In genomic region chr1:41640141-41640751, GRCh38 we compare ENCODE assay signal across 18 cellular contexts.
DNase-seq lines count a peak whose midpoint lies in the region; ATAC-seq and TF ChIP-seq lines count a peak whose summit lies in the region.
"Had no signal": no experiment of that assay in that cellular context is flagged by ENCODE, and none has a peak within 500 bp of the region (broad histone marks: within the 10 kb centered on the region; RNA-seq: fewer than 3 reads in every experiment).

No MANE protein-coding gene starts in this region.

- TF ChIP-seq CTCF in CD4-positive, alpha-beta T cell (IDR thresholded peaks at IDR 0.05), result no peak
- TF ChIP-seq CTCF in GM13977 (IDR thresholded peaks at IDR 0.05; ENCODE audit: extremely low read depth, insufficient read depth, missing control alignments), result no peak

- no peaks in the 10 kb centered on the region for H3K36me3 ChIP-seq in naive thymus-derived CD4-positive, alpha-beta T cell (ENCODE audit: control insufficient read depth in 2 of 3, insufficient read depth in 3 of 3, low read length in 3 of 3)
- H3K36me3 ChIP-seq: colonic mucosa, heart left ventricle, stomach, uterus had no signal

- H3K36me3 Mint-ChIP-seq in CD4-positive, alpha-beta T cell (ENCODE audit: low read depth), result no peaks in the 10 kb centered on the region
- H3K36me3 Mint-ChIP-seq in activated T-helper 2 cell treated with anti-CD3 and anti-CD28 coated beads, Interferon-gamma antibody, Interleukin-2, Interleukin-4, amounts not matched to agents 10 μg/mL and 5 μg/mL and 100 μg/mL, durations not matched to agents 14 hours and 24 hours and 36 hours (ENCODE audit: low read depth), result peaks cover 21% of the 10 kb centered on the region
- no peaks in the 10 kb centered on the region for H3K36me3 Mint-ChIP-seq in naive thymus-derived CD4-positive, alpha-beta T cell

- H3K27me3 ChIP-seq in CD4-positive, alpha-beta T cell (ENCODE audit: control insufficient read depth, insufficient read depth, low read length), result no peaks in the 10 kb centered on the region
- H3K27me3 ChIP-seq in naive thymus-derived CD4-positive, alpha-beta T cell (ENCODE audit: control insufficient read depth in 2 of 2, insufficient read depth in 2 of 2, low read length in 2 of 2), result no peaks in the 10 kb centered on the region
- H3K27me3 ChIP-seq: colonic mucosa, heart left ventricle, stomach, uterus had no signal

- POLR2A ChIA-PET in CD4-positive, alpha-beta T cell (lab: Charles Lee), result interaction anchor here (1.1 kb wide), 2 partner anchors 9 to 20 kb away, joined by 3 read pairs; no protein-coding TSS in a partner anchor
- POLR2A ChIA-PET in naive thymus-derived CD4-positive, alpha-beta T cell (lab: Charles Lee), result no interaction called here

- no peak overlapping the region for H3K27ac Mint-ChIP-seq in CD4-positive, alpha-beta T cell
- H3K27ac Mint-ChIP-seq in activated T-helper 2 cell treated with anti-CD3 and anti-CD28 coated beads, Interferon-gamma antibody, Interleukin-2, Interleukin-4, amounts not matched to agents 10 μg/mL and 5 μg/mL and 100 μg/mL, durations not matched to agents 14 hours and 24 hours and 36 hours, result no peak overlapping the region
- H3K27ac Mint-ChIP-seq in naive thymus-derived CD4-positive, alpha-beta T cell, result peak overlapping the region in 6 of 9 donors; percentile 7 to 70 (median 39)

- H3K4me3 Mint-ChIP-seq in CD4-positive, alpha-beta T cell, result peak overlapping the region; percentile 44
- peak overlapping the region; percentile 49 for H3K4me3 Mint-ChIP-seq in activated T-helper 2 cell treated with anti-CD3 and anti-CD28 coated beads, Interferon-gamma antibody, Interleukin-2, Interleukin-4, amounts not matched to agents 10 μg/mL and 5 μg/mL and 100 μg/mL, durations not matched to agents 14 hours and 24 hours and 36 hours (ENCODE audit: low read depth)
- H3K4me3 Mint-ChIP-seq in naive thymus-derived CD4-positive, alpha-beta T cell, result peak overlapping the region in 3 of 10 donors; percentile 46 to 54 (median 48)

- no peak overlapping the region for H3K27ac ChIP-seq in CD4-positive, alpha-beta T cell (ENCODE audit: low read depth, low read length)
- no peak overlapping the region for H3K27ac ChIP-seq in naive thymus-derived CD4-positive, alpha-beta T cell (ENCODE audit: low read depth, low read length)
- H3K27ac ChIP-seq: colonic mucosa, heart left ventricle, stomach, uterus had no signal

- peak; percentile 74 for ATAC-seq in CD4-positive, alpha-beta T cell (ENCODE audit: poor library complexity)
- ATAC-seq in naive thymus-derived CD4-positive, alpha-beta T cell, result peak; percentile 63
- ATAC-seq in GM18519 (IDR thresholded peaks at IDR 0.05; ENCODE audit: low FRiP score, unreplicated experiment) (no peak), GM21619 (IDR thresholded peaks at IDR 0.05; ENCODE audit: unreplicated experiment) (no peak)
- ATAC-seq: HCT116, K562 had no signal

- in situ Hi-C loops in GM13977 (cut with MboI; ENCODE audit: low pct_unique_long_range_greater_than_20kb, low sequenced_read_pairs, unreplicated experiment), result no loop called here

- no peaks in the 10 kb centered on the region for H3K27me3 Mint-ChIP-seq in CD4-positive, alpha-beta T cell
- H3K27me3 Mint-ChIP-seq in activated T-helper 2 cell treated with anti-CD3 and anti-CD28 coated beads, Interferon-gamma antibody, Interleukin-2, Interleukin-4, amounts not matched to agents 10 μg/mL and 5 μg/mL and 100 μg/mL, durations not matched to agents 14 hours and 24 hours and 36 hours (ENCODE audit: low read depth), result no peaks in the 10 kb centered on the region
- H3K27me3 Mint-ChIP-seq in naive thymus-derived CD4-positive, alpha-beta T cell, result no peaks in the 10 kb centered on the region

- no peaks in the 10 kb centered on the region for H3K9me3 Mint-ChIP-seq in CD4-positive, alpha-beta T cell
- no peaks in the 10 kb centered on the region for H3K9me3 Mint-ChIP-seq in activated T-helper 2 cell treated with anti-CD3 and anti-CD28 coated beads, Interferon-gamma antibody, Interleukin-2, Interleukin-4, amounts not matched to agents 10 μg/mL and 5 μg/mL and 100 μg/mL, durations not matched to agents 14 hours and 24 hours and 36 hours
- no peaks in the 10 kb centered on the region for H3K9me3 Mint-ChIP-seq in naive thymus-derived CD4-positive, alpha-beta T cell

- intact Hi-C loops in CD4-positive, alpha-beta T cell (cut with DNase I, micrococcal nuclease), result no loop called here
- intact Hi-C loops in activated T-helper 2 cell treated with anti-CD3 and anti-CD28 coated beads, Interferon-gamma antibody, Interleukin-2, Interleukin-4, amounts not matched to agents 10 μg/mL and 5 μg/mL and 100 μg/mL, durations not matched to agents 14 hours and 24 hours and 36 hours (cut with micrococcal nuclease), result loop anchor here (2.0 kb wide), 1 partner anchor 13 kb away; no protein-coding TSS in a partner anchor
- intact Hi-C loops in naive thymus-derived CD4-positive, alpha-beta T cell (cut with micrococcal nuclease), result no loop called here

- no peak for DNase-seq in CD4-positive, alpha-beta T cell
- peak; percentile 57 for DNase-seq in GM13977 (ENCODE audit: low spot score)
- DNase-seq in activated T-helper 2 cell treated with anti-CD3 and anti-CD28 coated beads, Interferon-gamma antibody, Interleukin-2, Interleukin-4, amounts not matched to agents 10 μg/mL and 5 μg/mL and 100 μg/mL, durations not matched to agents 14 hours and 24 hours and 36 hours (ENCODE audit: low spot score), result no peak
- DNase-seq in naive thymus-derived CD4-positive, alpha-beta T cell, result no peak
- DNase-seq in cerebellar nuclear complex (lab: John Stamatoyannopoulos, UW), result no peak
- no peak for DNase-seq in NCI-H345 treated with DMSO at 0.1 percent for 48 hours (lab: John Stamatoyannopoulos, UW; ENCODE audit: unreplicated experiment)
- DNase-seq: colonic mucosa, DMS79 treated with DMSO at 0.1 percent for 48 hours, NCI-H1092 treated with DMSO at 0.1 percent for 48 hours, NCI-H2171, SIG-M5, stomach, uterus had no signal

- H3K4me3 ChIP-seq in naive thymus-derived CD4-positive, alpha-beta T cell (ENCODE audit: low read length), result no peak overlapping the region
- H3K4me3 ChIP-seq: colonic mucosa, heart left ventricle, K562, stomach, uterus had no signal

- H3K9me3 ChIP-seq in CD4-positive, alpha-beta T cell (ENCODE audit: control insufficient read depth, low read length), result no peaks in the 10 kb centered on the region
- no peaks in the 10 kb centered on the region for H3K9me3 ChIP-seq in naive thymus-derived CD4-positive, alpha-beta T cell (ENCODE audit: control insufficient read depth in 2 of 3, low read length in 3 of 3)
- H3K9me3 ChIP-seq: colonic mucosa, heart left ventricle, stomach, uterus had no signal

- H3K4me1 ChIP-seq in naive thymus-derived CD4-positive, alpha-beta T cell (ENCODE audit: control insufficient read depth in 2 of 2, insufficient read depth in 2 of 2, low read length in 2 of 2), result peaks cover 10 to 17% of the 10 kb centered on the region in 2 donors
- H3K4me1 ChIP-seq: colonic mucosa, stomach, uterus had no signal

- H3K4me1 Mint-ChIP-seq in CD4-positive, alpha-beta T cell (ENCODE audit: low read depth), result peaks cover 17% of the 10 kb centered on the region
- H3K4me1 Mint-ChIP-seq in activated T-helper 2 cell treated with anti-CD3 and anti-CD28 coated beads, Interferon-gamma antibody, Interleukin-2, Interleukin-4, amounts not matched to agents 10 μg/mL and 5 μg/mL and 100 μg/mL, durations not matched to agents 14 hours and 24 hours and 36 hours (ENCODE audit: low read depth), result peaks cover 40% of the 10 kb centered on the region
- peaks cover 0 to 44% (median 28%) of the 10 kb centered on the region in 7 donors for H3K4me1 Mint-ChIP-seq in naive thymus-derived CD4-positive, alpha-beta T cell

- CTCF ChIA-PET in CD4-positive, alpha-beta T cell (lab: Charles Lee), result no interaction called here
- CTCF ChIA-PET in naive thymus-derived CD4-positive, alpha-beta T cell (lab: Charles Lee), result no interaction called here

Comparison
In these comparisons a context has a peak if more than half of its experiments do, and no peak if none do; other contexts are left out.
1. ATAC-seq: peak in CD4-positive, alpha-beta T cell (single experiment) and naive thymus-derived CD4-positive, alpha-beta T cell (single experiment); none in GM18519 (single experiment) and GM21619 (single experiment).
2. H3K27ac Mint-ChIP-seq: peak in naive thymus-derived CD4-positive, alpha-beta T cell (6 of 9); none in CD4-positive, alpha-beta T cell (single experiment) and activated T-helper 2 cell treated with anti-CD3 and anti-CD28 coated beads, Interferon-gamma antibody, Interleukin-2, Interleukin-4, amounts not matched to agents 10 μg/mL and 5 μg/mL and 100 μg/mL, durations not matched to agents 14 hours and 24 hours and 36 hours (single experiment).